8 cellular contexts compared by ENCODE assay signal in genomic region chr15:43492673-43493601, GRCh38. TPM values are rescaled to one million over a fixed set of nuclear protein-coding genes. Genes with fewer than 3 reads are reported as not detected.
DNase-seq lines count a peak whose midpoint lies in the region; ATAC-seq, FAIRE-seq and TF ChIP-seq lines count a peak whose summit lies in the region.

Gene TP53BP1, minus strand, starts transcription at chr15:43493156. Its CDS starts 113 bp downstream, at chr15:43493043.

- CTCF ChIA-PET in endothelial cell of umbilical vein (lab: Charles Lee), result interaction anchor here (1.0 to 3.7 kb wide), 5 partner anchors 9 to 52 kb away, joined by 4 to 21 read pairs (median 7); no protein-coding TSS in a partner anchor

- H3K27me3 Mint-ChIP-seq in IgD-negative memory B cell, result no peaks in the 10 kb centered on the region

- peak within 1 kb of the TSS; percentile 81 to 99 (median 97) for H3K4me3 Mint-ChIP-seq in IgD-negative memory B cell

- TF ChIP-seq POLR2A in endothelial cell of umbilical vein (IDR thresholded peaks at IDR 0.05; ENCODE audit: low read depth, low read length), result peak; percentile 40

- H4K20me1 ChIP-seq in endothelial cell of umbilical vein (replicated peaks; ENCODE audit: control insufficient read depth, extremely low read depth, insufficient read depth, low read length), result no peaks in the 10 kb centered on the region

- no peaks in the 10 kb centered on the region for H3K9me3 ChIP-seq in endothelial cell of umbilical vein (replicated peaks; ENCODE audit: control insufficient read depth, insufficient read depth, low read length)

- H3K27ac Mint-ChIP-seq in IgD-negative memory B cell, result peak within 1 kb of the TSS; percentile 70 to 99 (median 96)

- no TSS peak for BruUV-seq in endothelial cell of umbilical vein (replicated peaks; lab: Mats Ljungman, UMichigan)

- peaks cover 18% of the 10 kb centered on the region for H3K4me1 ChIP-seq in endothelial cell of umbilical vein (ENCODE audit: control insufficient read depth, extremely low read depth, insufficient read depth, low read length)

- peak within 1 kb of the TSS; percentile 77 for H3K9ac ChIP-seq in endothelial cell of umbilical vein (replicated peaks; ENCODE audit: extremely low read depth, insufficient read depth, low read length)

- H3K9me1 ChIP-seq in endothelial cell of umbilical vein (replicated peaks; ENCODE audit: control insufficient read depth, extremely low read depth, insufficient read depth, low read length), result no peaks in the 10 kb centered on the region

- H3K27me3 ChIP-seq in endothelial cell of umbilical vein (ENCODE audit: control insufficient read depth in 2 of 2, insufficient read depth in 2 of 2, low read length in 2 of 2), result no peaks in the 10 kb centered on the region

- H3K4me2 ChIP-seq in endothelial cell of umbilical vein (ENCODE audit: insufficient read depth, low read length), result peak within 1 kb of the TSS; percentile 87

- peak; percentile 96 for FAIRE-seq in endothelial cell of umbilical vein (lab: Jason Lieb, UNC)

- peaks cover 5% of the 10 kb centered on the region for H3K79me2 ChIP-seq in endothelial cell of umbilical vein (ENCODE audit: control insufficient read depth, insufficient read depth, low read length)

- no peak for TF ChIP-seq CTCF in endothelial cell of umbilical vein (IDR thresholded peaks at IDR 0.05; ENCODE audit: extremely low read depth in 1 of 2, insufficient read depth in 1 of 2, low read depth in 1 of 2, low read length in 2 of 2)

- intact Hi-C loops in endothelial cell of umbilical vein (cut with micrococcal nuclease), result loop anchor here (1.0 kb wide), 1 partner anchor 17 kb away; no protein-coding TSS in a partner anchor

- dilution Hi-C loops in endothelial cell of umbilical vein (cut with MboI; ENCODE audit: extremely low pct_ligation_motif_present, low sequenced_read_pairs), result no loop called here

- H3K4me1 Mint-ChIP-seq in IgD-negative memory B cell, result peaks cover 13 to 26% (median 15%) of the 10 kb centered on the region in 3 donors

- H3K36me3 ChIP-seq in endothelial cell of umbilical vein (ENCODE audit: control insufficient read depth in 2 of 2, extremely low read depth in 1 of 2, insufficient read depth in 2 of 2, low read length in 2 of 2), result peaks cover 3 to 4% of the 10 kb centered on the region in 2 experiments

- peak; percentile 96 for DNase-seq in DMS 273 (lab: John Stamatoyannopoulos, UW; ENCODE audit: unreplicated experiment)
- DNase-seq in OCI-M1 (lab: John Stamatoyannopoulos, UW), result peak; percentile 97
- DNase-seq in activated T-cell treated with anti-CD3 and anti-CD28 coated beads for 24 hours (ENCODE audit: low read depth), result peak; percentile 93
- DNase-seq in endothelial cell of umbilical vein (ENCODE audit: low read depth, low spot score), result peak; percentile 95
- peak; percentile 96 for DNase-seq in midbrain (lab: John Stamatoyannopoulos, UW)
- DNase-seq in stimulated activated CD8-positive, alpha-beta memory T cell treated with anti-CD3 and anti-CD28 coated beads, Interleukin-15, amount 100 ng/mL, for 48 hours (ENCODE audit: low read depth in 2 of 2), result peak; percentile 91

- no peaks in the 10 kb centered on the region for H3K36me3 Mint-ChIP-seq in IgD-negative memory B cell

- ATAC-seq in GM21529 (IDR thresholded peaks at IDR 0.05; ENCODE audit: unreplicated experiment), result peak; percentile 98

- peak within 1 kb of the TSS; percentile 76 to 83 (median 76) for H3K4me3 ChIP-seq in endothelial cell of umbilical vein (replicated peaks in 1 of 3; ENCODE audit: insufficient read depth in 1 of 3, low read depth in 1 of 3, low read length in 3 of 3)

- H3K27ac ChIP-seq in endothelial cell of umbilical vein (ENCODE audit: insufficient read depth, low read depth, low read length), result peak within 1 kb of the TSS; percentile 45

- H3K9me3 Mint-ChIP-seq in IgD-negative memory B cell, result no peaks in the 10 kb centered on the region

- POLR2A ChIA-PET in endothelial cell of umbilical vein (lab: Charles Lee), result interaction anchor here (1.3 kb wide), 1 partner anchor 18 kb away, joined by 6 read pairs; no protein-coding TSS in a partner anchor

- H2AFZ ChIP-seq in endothelial cell of umbilical vein (ENCODE audit: low read depth, low read length), result peak within 1 kb of the TSS; percentile 96

TF ChIP-seq in endothelial cell of umbilical vein, 7 proteins besides CTCF, POLR2A, EP300 and RAD21:
- TF ChIP-seq MYC (IDR thresholded peaks at IDR 0.05; ENCODE audit: low read depth, low read length) (no peak), GATA2 (IDR thresholded peaks at IDR 0.05; ENCODE audit: insufficient read depth, insufficient read length, low read depth, low read length) (no peak), MAX (IDR thresholded peaks at IDR 0.05; ENCODE audit: insufficient read depth, insufficient read length) (no peak), POLR2AphosphoS5 (IDR thresholded peaks at IDR 0.05; ENCODE audit: insufficient read depth, low read depth, low read length) (no peak), EZH2 (IDR thresholded peaks at IDR 0.05; ENCODE audit: borderline replicate concordance, low read depth, low read length, severe bottlenecking) (no peak), FOS (IDR thresholded peaks at IDR 0.05; ENCODE audit: borderline replicate concordance, insufficient read depth, low read length) (no peak), JUN (IDR thresholded peaks at IDR 0.05; ENCODE audit: borderline replicate concordance, insufficient read depth, insufficient read length, low read depth) (no peak)

RNA-seq across cellular contexts. Expression of gene TP53BP1, which starts in this region (rescaled TPM):
- 10.7 TPM for polyA plus RNA-seq in IgD-negative memory B cell
- total RNA-seq in endothelial cell of umbilical vein, result 59.5 and 60.2 TPM in 2 replicates
- 27.2 and 28.1 TPM in 2 replicates for polyA plus RNA-seq in endothelial cell of umbilical vein
- 32.1 and 40.3 TPM in 2 replicates for polyA plus RNA-seq in endothelial cell of umbilical vein (2011; cell fraction: cytosol; rRNA removed)
- 140 and 142 TPM in 2 replicates for polyA plus RNA-seq in endothelial cell of umbilical vein (2011; cell fraction: nucleus; rRNA removed)
- 27.9 and 32.6 TPM in 2 replicates for polyA plus RNA-seq in endothelial cell of umbilical vein (2012)
- 116 and 142 TPM in 2 replicates for polyA minus RNA-seq in endothelial cell of umbilical vein
- polyA minus RNA-seq in endothelial cell of umbilical vein (2011; cell fraction: cytosol; rRNA and poly(A)+ RNA removed), result 24.2 TPM
- 79.5 and 111 TPM in 2 replicates for polyA minus RNA-seq in endothelial cell of umbilical vein (2011; cell fraction: nucleus; rRNA and poly(A)+ RNA removed)

Comparison
In these comparisons a context has a peak if more than half of its experiments do, and no peak if none do; other contexts are left out.
1. Peak in every context shown above with its lines: DNase-seq, ATAC-seq, H3K4me3 ChIP-seq and H3K27ac ChIP-seq.